In the genomic region with DNA sequence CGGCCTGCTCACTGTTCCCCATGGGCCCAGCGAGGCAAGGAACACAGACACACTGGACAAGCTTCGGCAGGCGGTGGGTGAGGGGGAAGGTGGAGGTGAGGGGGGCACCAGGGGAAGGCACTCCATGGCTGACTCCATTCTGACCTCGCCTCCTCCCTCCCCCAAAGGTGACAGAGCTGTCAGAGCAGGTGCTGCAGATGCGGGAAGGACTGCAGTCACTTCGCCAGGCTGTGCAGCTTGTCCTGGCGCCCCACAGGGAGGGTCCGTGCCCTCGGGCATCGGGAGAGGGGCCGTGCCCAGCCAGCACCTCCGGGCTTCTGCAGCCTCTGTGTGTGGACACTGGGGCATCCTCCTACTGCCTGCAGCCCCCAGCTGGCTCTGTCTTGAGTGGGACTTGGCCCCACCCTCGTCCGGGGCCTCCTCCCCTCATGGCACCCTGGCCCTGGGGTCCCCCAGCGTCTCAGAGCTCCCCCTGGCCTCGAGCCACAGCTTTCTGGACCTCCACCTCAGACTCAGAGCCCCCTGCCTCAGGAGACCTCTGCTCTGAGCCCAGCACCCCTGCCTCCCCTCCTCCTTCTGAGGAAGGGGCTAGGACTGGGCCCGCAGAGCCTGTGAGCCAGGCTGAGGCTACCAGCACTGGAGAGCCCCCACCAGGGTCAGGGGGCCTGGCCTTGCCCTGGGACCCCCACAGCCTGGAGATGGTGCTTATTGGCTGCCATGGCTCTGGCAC, we compare ENCODE assay signal across 13 cellular contexts. TPM values are rescaled to one million over a fixed set of nuclear protein-coding genes. Genes with fewer than 3 reads are reported as not detected.
"Had no signal": no experiment of that assay in that cellular context is flagged by ENCODE, and none has a peak within 500 bp of the region (broad histone marks: within the 10 kb centered on the region; RNA-seq: fewer than 3 reads in every experiment).

No MANE protein-coding gene starts in this region.

- H3K27me3 Mint-ChIP-seq: activated CD4-positive, alpha-beta memory T cell treated with anti-CD3 and anti-CD28 coated beads for 36 hours; naive thymus-derived CD8-positive, alpha-beta T cell had no signal

- DNase-seq: activated CD4-positive, alpha-beta memory T cell treated with anti-CD3 and anti-CD28 coated beads for 36 hours; activated CD4-positive, alpha-beta T cell treated with anti-CD3 and anti-CD28 coated beads for 4 hours; activated naive CD4-positive, alpha-beta T cell treated with Interleukin-2 at 50 U/mL for 16 hours; activated T-cell treated with anti-CD3 and anti-CD28 coated beads for 4 hours; stimulated activated naive CD4-positive, alpha-beta T cell; thyroid gland had no signal

- H3K4me3 Mint-ChIP-seq: activated CD4-positive, alpha-beta memory T cell treated with anti-CD3 and anti-CD28 coated beads for 36 hours; naive thymus-derived CD8-positive, alpha-beta T cell; T-helper 2 cell treated with Interferon-gamma antibody and Interleukin-4, amounts not matched to agents 5 μg/mL and 100 μg/mL, for 36 hours had no signal

- H3K27ac ChIP-seq: lower lobe of right lung, neutrophil, parathyroid adenoma, thyroid gland had no signal

- H3K9me3 Mint-ChIP-seq: activated CD4-positive, alpha-beta memory T cell treated with anti-CD3 and anti-CD28 coated beads for 36 hours; naive thymus-derived CD8-positive, alpha-beta T cell; T-helper 2 cell treated with Interferon-gamma antibody and Interleukin-4, amounts not matched to agents 5 μg/mL and 100 μg/mL, for 36 hours had no signal

- FAIRE-seq: TTC549 had no signal

- H3K4me3 ChIP-seq: lower lobe of right lung, thyroid gland had no signal

- H3K27ac Mint-ChIP-seq: activated CD4-positive, alpha-beta memory T cell treated with anti-CD3 and anti-CD28 coated beads for 36 hours; T-helper 2 cell treated with Interferon-gamma antibody and Interleukin-4, amounts not matched to agents 5 μg/mL and 100 μg/mL, for 36 hours had no signal

- H3K9me3 ChIP-seq: lower lobe of right lung, neutrophil, thyroid gland had no signal

- H3K4me1 ChIP-seq: lower lobe of right lung, parathyroid adenoma, thyroid gland had no signal

- H3K9ac ChIP-seq: parathyroid adenoma had no signal

RNA-seq across cellular contexts. Expression of gene KCNH3, which starts 18.5 kb away (rescaled TPM):
- total RNA-seq: glomerular endothelial cell had no signal

RNA-seq across cellular contexts. Expression of gene FAM186B, which starts 48.1 kb away (rescaled TPM):
- total RNA-seq: activated CD4-positive, alpha-beta memory T cell treated with anti-CD3 and anti-CD28 coated beads for 36 hours had no signal
